30 cellular contexts compared by ENCODE assay signal in genomic region chr7:54969190-54969967, GRCh38. TPM values are rescaled to one million over a fixed set of nuclear protein-coding genes. Genes with fewer than 3 reads are reported as not detected.
A peak's percentile ranks its signal among the peaks of the same experiment; 100 is the strongest.
DNase-seq lines count a peak whose midpoint lies in the region; ATAC-seq, FAIRE-seq and TF ChIP-seq lines count a peak whose summit lies in the region.
"Had no signal": no experiment of that assay in that cellular context is flagged by ENCODE, and none has a peak within 500 bp of the region (broad histone marks: within the 10 kb centered on the region; RNA-seq: fewer than 3 reads in every experiment).

No MANE protein-coding gene starts in this region.

- H3K27ac ChIP-seq in ACC112 (ENCODE audit: low read depth, low read length) (peak overlapping the region; percentile 67), astrocyte (ENCODE audit: low read depth, low read length) (peak overlapping the region; percentile 15)
- H3K27ac ChIP-seq: BLaER1, KMS-11, lower lobe of right lung, ovary, SJSA1, tibial artery had no signal

- peak overlapping the region; percentile 53 for H3K27ac Mint-ChIP-seq in astrocyte (ENCODE audit: unreplicated experiment)
- H3K27ac Mint-ChIP-seq: activated naive CD8-positive, alpha-beta T cell; nephron had no signal

- no peak overlapping the region for H3K4me3 Mint-ChIP-seq in astrocyte (ENCODE audit: unreplicated experiment)
- H3K4me3 Mint-ChIP-seq: activated naive CD8-positive, alpha-beta T cell; central memory CD8-positive, alpha-beta T cell; nephron had no signal

- H2AFZ ChIP-seq in ACC112 (ENCODE audit: low read length, unreplicated experiment), result peak overlapping the region; percentile 74
- H2AFZ ChIP-seq in astrocyte (ENCODE audit: low read depth, low read length), result no peak overlapping the region

- no peaks in the 10 kb centered on the region for H3K79me2 ChIP-seq in ACC112 (ENCODE audit: control insufficient read depth, insufficient read depth, low read length, unreplicated experiment)
- no peaks in the 10 kb centered on the region for H3K79me2 ChIP-seq in astrocyte (ENCODE audit: insufficient read depth, low read length)

- H4K20me1 ChIP-seq in astrocyte (ENCODE audit: insufficient read depth, low read length), result no peaks in the 10 kb centered on the region
- H4K20me1 ChIP-seq: BLaER1 had no signal

- H3K9me3 Mint-ChIP-seq in astrocyte (ENCODE audit: unreplicated experiment), result peaks cover 3% of the 10 kb centered on the region

- H3K4me3 ChIP-seq in ACC112 (ENCODE audit: low read depth, low read length) (peak overlapping the region; percentile 26; the same call in 1 of the 2 replicates), astrocyte (ENCODE audit: insufficient read depth, low read depth, low read length) (no peak overlapping the region)
- H3K4me3 ChIP-seq: BLaER1, HAP-1, lower lobe of right lung, mucosa of descending colon, ovary, SJSA1, tibial artery had no signal

- H3K27me3 ChIP-seq in ACC112 (ENCODE audit: insufficient read depth, low read length) (no peaks in the 10 kb centered on the region), astrocyte (ENCODE audit: insufficient read depth, low read length) (no peaks in the 10 kb centered on the region)
- H3K27me3 ChIP-seq: BLaER1, ovary, SJSA1, tibial artery had no signal

- peaks cover 14% of the 10 kb centered on the region for H3K4me1 ChIP-seq in ACC112 (ENCODE audit: control insufficient read depth, insufficient read depth, low read length, unreplicated experiment)
- H3K4me1 ChIP-seq in astrocyte (ENCODE audit: insufficient read depth, low read length), result peaks cover 5% of the 10 kb centered on the region
- H3K4me1 ChIP-seq: BLaER1, HAP-1, lower lobe of right lung, tibial artery had no signal

- no peaks in the 10 kb centered on the region for H3K27me3 Mint-ChIP-seq in astrocyte (ENCODE audit: low read depth, unreplicated experiment)

- no peak for TF ChIP-seq CTCF in astrocyte (IDR thresholded peaks at IDR 0.05; ENCODE audit: insufficient read depth, low read depth, low read length)
- no peak for TF ChIP-seq CTCF in D721Med (IDR thresholded peaks at IDR 0.05; ENCODE audit: insufficient read depth, missing control alignments)

- H3K36me3 Mint-ChIP-seq in astrocyte (ENCODE audit: low read depth, unreplicated experiment), result peaks cover 2% of the 10 kb centered on the region
- H3K36me3 Mint-ChIP-seq: activated naive CD8-positive, alpha-beta T cell had no signal

- DNase-seq in HT1080 (ENCODE audit: low read depth) (peak; percentile 53), astrocyte (ENCODE audit: low read depth) (no peak), iris pigment epithelial cell (ENCODE audit: low read depth) (peak; percentile 23), D721Med (ENCODE audit: insufficient read length, low spot score) (no peak), NCI-H2107 (lab: John Stamatoyannopoulos, UW) (no peak)
- no peak for DNase-seq in activated CD4-positive, alpha-beta T cell treated with anti-CD3 and anti-CD28 coated beads, Interleukin-2, amount 50 U/mL, for 48 hours
- DNase-seq: ACHN, activated T-cell treated with anti-CD3 and anti-CD28 coated beads for 4 hours, aorta, DMS79, lower lobe of right lung, mucosa of descending colon, MV-4-11, NCI-H1694 treated with DMSO at 0.1 percent for 48 hours, NCI-H524 treated with DMSO at 0.1 percent for 48 hours, ovary, retina, tibial artery had no signal

- no peak for FAIRE-seq in astrocyte (lab: Jason Lieb, UNC)
- no peak for FAIRE-seq in D721Med (lab: Jason Lieb, UNC)
- FAIRE-seq: GM18507 had no signal

- H3K36me3 ChIP-seq in ACC112 (ENCODE audit: insufficient read depth, low read length) (no peaks in the 10 kb centered on the region), astrocyte (ENCODE audit: insufficient read depth, low read length) (no peaks in the 10 kb centered on the region)
- H3K36me3 ChIP-seq: BLaER1, HAP-1, lower lobe of right lung, ovary, SJSA1, tibial artery had no signal

- H3K9me3 ChIP-seq in astrocyte (ENCODE audit: insufficient read depth, low read depth, low read length), result no peaks in the 10 kb centered on the region
- H3K9me3 ChIP-seq: BLaER1, HAP-1, mucosa of descending colon, ovary, SJSA1 had no signal

- peak overlapping the region; percentile 31 for H3K4me2 ChIP-seq in astrocyte (ENCODE audit: low read length)
- H3K4me2 ChIP-seq: BLaER1, KMS-11 had no signal

- no peak for ATAC-seq in GM19397 (IDR thresholded peaks at IDR 0.05; ENCODE audit: unreplicated experiment)
- ATAC-seq: lower lobe of right lung, mucosa of descending colon, Panc1 had no signal

- peaks cover 5% of the 10 kb centered on the region for H3K4me1 Mint-ChIP-seq in astrocyte (ENCODE audit: low read depth, unreplicated experiment)
- H3K4me1 Mint-ChIP-seq: central memory CD8-positive, alpha-beta T cell; nephron had no signal

- H3K9ac ChIP-seq in astrocyte (ENCODE audit: low read length), result no peak overlapping the region
- H3K9ac ChIP-seq: BLaER1, KMS-11 had no signal

RNA-seq across cellular contexts. Expression of gene EGFR, which starts 49.4 kb away (rescaled TPM):
- total RNA-seq in HT1080 (2014; rRNA removed; shearing (Covaris generic)), result 33.6 and 34.5 TPM in 2 replicates
- 25.1 and 28.9 TPM in 2 replicates for polyA plus RNA-seq in HT1080 (2015; cell fraction: cytosol; rRNA removed)
- polyA plus RNA-seq in HT1080 (2015; cell fraction: nucleus; rRNA removed), result 74.6 and 75.9 TPM in 2 replicates
- total RNA-seq in astrocyte, result 22.0 and 27.3 TPM in 2 replicates
- total RNA-seq: T-helper 1 cell treated with Interleukin-12 subunit alpha and Interleukin-12 subunit beta and Interleukin-4 antibody, amounts not matched to agents 30 ng/mL and 1 ng/mL, for 36 hours had no signal

Comparison
In these comparisons a context has a peak if more than half of its experiments do, and no peak if none do; other contexts are left out.
1. DNase-seq: peak in HT1080 (single experiment) and iris pigment epithelial cell (single experiment); none in astrocyte (single experiment), D721Med (single experiment), activated CD4-positive, alpha-beta T cell treated with anti-CD3 and anti-CD28 coated beads, Interleukin-2, amount 50 U/mL, for 48 hours (0 of 2) and NCI-H2107 (single experiment).